31 cellular contexts compared by ENCODE assay signal in genomic region chr17:63658366-63658765, GRCh38.
"Had no signal": no experiment of that assay in that cellular context is flagged by ENCODE, and none has a peak within 500 bp of the region (broad histone marks: within the 10 kb centered on the region; RNA-seq: fewer than 3 reads in every experiment).

No MANE protein-coding gene starts in this region.

- H3K9me3 ChIP-seq: adrenal gland, esophagus muscularis mucosa, gastroesophageal sphincter, heart right ventricle had no signal

- H3K4me1 ChIP-seq: adrenal gland had no signal

- H3K4me3 ChIP-seq: adrenal gland, esophagus muscularis mucosa, gastroesophageal sphincter, heart right ventricle, hepatocyte had no signal

- H3K27ac ChIP-seq: adrenal gland, brain microvascular endothelial cell, esophagus muscularis mucosa, gastroesophageal sphincter, heart right ventricle, hepatocyte had no signal

- DNase-seq: activated CD4-positive, alpha-beta memory T cell treated with anti-CD3 and anti-CD28 coated beads for 36 hours; activated CD4-positive, alpha-beta T cell treated with anti-CD3 and anti-CD28 coated beads for 36 hours; activated CD4-positive, alpha-beta T cell treated with anti-CD3 and anti-CD28 coated beads, Interleukin-2, amount 10 ng/mL, durations not matched to agents 24 days and 14 days; activated CD4-positive, CD25-positive, alpha-beta regulatory T cell; activated CD4-positive, CD25-positive, alpha-beta regulatory T cell treated with anti-CD3 and anti-CD28 coated beads, Interleukin-2, amount 50 U/mL, for 72 hours; activated CD8-positive, alpha-beta memory T cell treated with anti-CD3 and anti-CD28 coated beads, Interleukin-2, amount 10 ng/mL, durations not matched to agents 7 days and 5 days; activated CD8-positive, alpha-beta memory T cell treated with anti-CD3 and anti-CD28 coated beads, Interleukin-2, amount 50 U/mL, for 4 hours; activated CD8-positive, alpha-beta T cell treated with anti-CD3 and anti-CD28 coated beads, Interleukin-2, amount 10 ng/mL, durations not matched to agents 7 days and 5 days; activated effector memory CD4-positive, alpha-beta T cell treated with anti-CD3 and anti-CD28 coated beads, Interleukin-2, amount 50 U/mL, for 16 hours; activated naive CD4-positive, alpha-beta T cell treated with anti-CD3 and anti-CD28 coated beads for 36 hours; activated naive CD8-positive, alpha-beta T cell treated with anti-CD3 and anti-CD28 coated beads for 36 hours; activated naive CD8-positive, alpha-beta T cell treated with anti-CD3 and anti-CD28 coated beads, Interleukin-2, amount 50 U/mL, for 24 hours; activated T-cell treated with anti-CD3 and anti-CD28 coated beads, Interleukin-2, amount 50 U/mL, for 1 hour; activated T-cell treated with anti-CD3 and anti-CD28 coated beads, Interleukin-2, amount 50 U/mL, for 48 hours; adrenal gland; amygdala; aorta; brain microvascular endothelial cell; central memory CD4-positive, alpha-beta T cell; cerebellar nuclear complex; cortex of kidney; dermis blood vessel endothelial cell; effector CD4-positive, alpha-beta T cell; effector memory CD8-positive, alpha-beta T cell; erythroblast; foreskin melanocyte; heart right ventricle; T-helper 2 cell had no signal

- ATAC-seq: activated CD4-positive, alpha-beta T cell treated with anti-CD3 and anti-CD28 coated beads for 36 hours; activated CD8-positive, alpha-beta memory T cell treated with anti-CD3 and anti-CD28 coated beads, Interleukin-2, amount 10 ng/mL, durations not matched to agents 7 days and 5 days; activated CD8-positive, alpha-beta T cell treated with anti-CD3 and anti-CD28 coated beads, Interleukin-2, amount 10 ng/mL, durations not matched to agents 7 days and 5 days; activated naive CD8-positive, alpha-beta T cell treated with anti-CD3 and anti-CD28 coated beads, Interleukin-2, amount 50 U/mL, for 24 hours; effector memory CD8-positive, alpha-beta T cell; gastroesophageal sphincter; heart right ventricle had no signal

- H3K27me3 ChIP-seq: adrenal gland, brain microvascular endothelial cell, esophagus muscularis mucosa, gastroesophageal sphincter, heart right ventricle, hepatocyte had no signal
